In the genomic region with DNA sequence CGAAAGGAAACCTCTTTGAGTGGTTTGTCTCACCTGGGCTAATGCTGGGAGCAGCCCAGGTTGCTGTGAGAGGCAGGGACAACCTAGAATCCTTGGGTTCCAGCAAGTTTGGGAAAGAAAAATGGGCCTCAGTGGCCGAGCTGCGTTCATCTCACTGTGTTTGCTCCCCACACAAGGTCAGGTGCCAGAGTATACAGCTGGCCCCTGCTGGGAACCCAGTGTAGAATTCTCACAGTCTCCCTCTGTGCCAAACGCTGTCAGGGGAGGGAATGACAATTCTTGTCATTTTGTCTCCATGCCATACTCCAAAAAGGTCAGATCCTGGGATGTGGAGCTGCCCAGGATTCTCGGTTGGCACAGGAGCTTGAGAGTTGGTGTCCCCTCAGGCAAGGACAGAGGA, we compare ENCODE assay signal across 9 cellular contexts. TPM values are rescaled to one million over a fixed set of nuclear protein-coding genes. Genes with fewer than 3 reads are reported as not detected.
DNase-seq lines count a peak whose midpoint lies in the region; ATAC-seq and TF ChIP-seq lines count a peak whose summit lies in the region.
"Had no signal": no experiment of that assay in that cellular context is flagged by ENCODE, and none has a peak within 500 bp of the region (broad histone marks: within the 10 kb centered on the region; RNA-seq: fewer than 3 reads in every experiment).

No MANE protein-coding gene starts in this region.

- CTCF ChIA-PET in activated naive CD4-positive, alpha-beta T cell treated with anti-CD3 and anti-CD28 coated beads, Interleukin-2, amount 10 ng/mL, durations not matched to agents 7 days and 5 days (lab: Charles Lee), result interaction anchor here (0.8 to 7.0 kb wide), 8 partner anchors 9 to 57 kb away, joined by 3 to 255 read pairs (median 8); no protein-coding TSS in a partner anchor

- H3K4me3 Mint-ChIP-seq in activated naive CD4-positive, alpha-beta T cell treated with anti-CD3 and anti-CD28 coated beads, Interleukin-2, amount 10 ng/mL, durations not matched to agents 7 days and 5 days, result peak overlapping the region; percentile 69
- peak overlapping the region; percentile 74 for H3K4me3 Mint-ChIP-seq in activated naive CD8-positive, alpha-beta T cell treated with anti-CD3 and anti-CD28 coated beads, Interleukin-2, amount 50 U/mL, for 24 hours

- H3K27me3 Mint-ChIP-seq in activated naive CD4-positive, alpha-beta T cell treated with anti-CD3 and anti-CD28 coated beads, Interleukin-2, amount 10 ng/mL, durations not matched to agents 7 days and 5 days, result no peaks in the 10 kb centered on the region
- peaks cover 2% of the 10 kb centered on the region for H3K27me3 Mint-ChIP-seq in activated naive CD8-positive, alpha-beta T cell treated with anti-CD3 and anti-CD28 coated beads, Interleukin-2, amount 50 U/mL, for 24 hours

- intact Hi-C loops in lower lobe of right lung (cut with DNase I), result no loop called here

- H3K9me3 ChIP-seq in lower lobe of right lung (no peaks in the 10 kb centered on the region), tibial nerve (no peaks in the 10 kb centered on the region)

- peak overlapping the region; percentile 72 for H3K27ac Mint-ChIP-seq in activated naive CD4-positive, alpha-beta T cell treated with anti-CD3 and anti-CD28 coated beads, Interleukin-2, amount 10 ng/mL, durations not matched to agents 7 days and 5 days
- H3K27ac Mint-ChIP-seq in activated naive CD8-positive, alpha-beta T cell treated with anti-CD3 and anti-CD28 coated beads, Interleukin-2, amount 50 U/mL, for 24 hours, result peak overlapping the region; percentile 80

- WGBS in tibial nerve, 2 donors, result 47 to 55% methylated on average over 5 of the region's 5 CpGs

- no peak for ATAC-seq in activated naive CD8-positive, alpha-beta T cell treated with anti-CD3 and anti-CD28 coated beads, Interleukin-2, amount 50 U/mL, for 24 hours
- ATAC-seq in lower lobe of right lung, result no peak
- ATAC-seq in HG03196 (IDR thresholded peaks at IDR 0.05; ENCODE audit: unreplicated experiment), result no peak
- no peak for ATAC-seq in HG03469 (IDR thresholded peaks at IDR 0.05; ENCODE audit: unreplicated experiment)

- no peaks in the 10 kb centered on the region for H3K9me3 Mint-ChIP-seq in activated naive CD4-positive, alpha-beta T cell treated with anti-CD3 and anti-CD28 coated beads, Interleukin-2, amount 10 ng/mL, durations not matched to agents 7 days and 5 days
- H3K9me3 Mint-ChIP-seq in activated naive CD8-positive, alpha-beta T cell treated with anti-CD3 and anti-CD28 coated beads, Interleukin-2, amount 50 U/mL, for 24 hours, result no peaks in the 10 kb centered on the region

- H3K4me3 ChIP-seq in lower lobe of right lung, result peak overlapping the region; percentile 19
- H3K4me3 ChIP-seq in tibial nerve, result no peak overlapping the region

- H3K4me1 Mint-ChIP-seq in activated naive CD4-positive, alpha-beta T cell treated with anti-CD3 and anti-CD28 coated beads, Interleukin-2, amount 10 ng/mL, durations not matched to agents 7 days and 5 days, result peaks cover 74% of the 10 kb centered on the region
- H3K4me1 Mint-ChIP-seq in activated naive CD8-positive, alpha-beta T cell treated with anti-CD3 and anti-CD28 coated beads, Interleukin-2, amount 50 U/mL, for 24 hours, result peaks cover 81% of the 10 kb centered on the region

- TF ChIP-seq CTCF in lower lobe of right lung (IDR thresholded peaks at IDR 0.05), result no peak
- no peak for TF ChIP-seq CTCF in tibial nerve (IDR thresholded peaks at IDR 0.05)

- peaks cover 44% of the 10 kb centered on the region for H3K36me3 Mint-ChIP-seq in activated naive CD4-positive, alpha-beta T cell treated with anti-CD3 and anti-CD28 coated beads, Interleukin-2, amount 10 ng/mL, durations not matched to agents 7 days and 5 days
- H3K36me3 Mint-ChIP-seq in activated naive CD8-positive, alpha-beta T cell treated with anti-CD3 and anti-CD28 coated beads, Interleukin-2, amount 50 U/mL, for 24 hours (ENCODE audit: low read depth), result peaks cover 3% of the 10 kb centered on the region

- no peak for DNase-seq in activated naive CD4-positive, alpha-beta T cell treated with anti-CD3 and anti-CD28 coated beads, Interleukin-2, amount 10 ng/mL, durations not matched to agents 7 days and 5 days
- no peak for DNase-seq in activated naive CD4-positive, alpha-beta T cell (lab: John Stamatoyannopoulos, UW)
- no peak for DNase-seq in activated naive CD8-positive, alpha-beta T cell treated with anti-CD3 and anti-CD28 coated beads, Interleukin-2, amount 50 U/mL, for 24 hours
- DNase-seq in lower lobe of right lung (no peak), tibial nerve (ENCODE audit: low spot score in 2 of 2) (no peak)
- DNase-seq in activated CD4-positive, CD25-positive, alpha-beta regulatory T cell treated with anti-CD3 and anti-CD28 coated beads, Interleukin-2, amount 50 U/mL, for 72 hours, result no peak

- TF ChIP-seq EP300 in tibial nerve (IDR thresholded peaks at IDR 0.05), result no peak

- no peak for TF ChIP-seq POLR2A in tibial nerve (IDR thresholded peaks at IDR 0.05)

- H3K4me1 ChIP-seq in lower lobe of right lung (peaks cover 64% of the 10 kb centered on the region), tibial nerve (peaks cover 0 to 77% (median 35%) of the 10 kb centered on the region in 4 donors)

- H3K27ac ChIP-seq in lower lobe of right lung (peak overlapping the region; percentile 49), tibial nerve (peak overlapping the region in 3 of 4 donors; percentile 54 to 62 (median 61))

- peaks cover 15% of the 10 kb centered on the region for H3K36me3 ChIP-seq in lower lobe of right lung
- H3K36me3 ChIP-seq in tibial nerve, result peaks cover 0 to 7% (median 0%) of the 10 kb centered on the region in 3 donors

- H3K27me3 ChIP-seq in lower lobe of right lung (ENCODE audit: low read depth), result no peaks in the 10 kb centered on the region
- H3K27me3 ChIP-seq in tibial nerve, result no peaks in the 10 kb centered on the region

RNA-seq across cellular contexts. Expression of a gene that starts 4.3 kb away (rescaled TPM):
- total RNA-seq in lower lobe of right lung (55.3 TPM), tibial nerve (100 to 1,000 TPM in 1 of 4 donors, 10 to 100 TPM in 3; 41.2 to 105 (median 49.6) TPM)

RNA-seq across cellular contexts. Expression of a gene that starts 29.9 kb away (rescaled TPM):
- total RNA-seq in lower lobe of right lung (26.1 TPM), tibial nerve (100 to 1,000 TPM in 1 of 4 donors, 10 to 100 TPM in 3; 48.1 to 107 (median 57.3) TPM)

RNA-seq across cellular contexts. Expression of a gene that starts 40.0 kb away (rescaled TPM):
- not detected for total RNA-seq in lower lobe of right lung
- total RNA-seq in tibial nerve, result 1 to 10 TPM in 1 of 4 donors, not detected in 3; 1.2 TPM
- total RNA-seq: mesenteric fat pad had no signal
